Comparison of ENCODE assay signal across 8 cellular contexts in the genomic region with DNA sequence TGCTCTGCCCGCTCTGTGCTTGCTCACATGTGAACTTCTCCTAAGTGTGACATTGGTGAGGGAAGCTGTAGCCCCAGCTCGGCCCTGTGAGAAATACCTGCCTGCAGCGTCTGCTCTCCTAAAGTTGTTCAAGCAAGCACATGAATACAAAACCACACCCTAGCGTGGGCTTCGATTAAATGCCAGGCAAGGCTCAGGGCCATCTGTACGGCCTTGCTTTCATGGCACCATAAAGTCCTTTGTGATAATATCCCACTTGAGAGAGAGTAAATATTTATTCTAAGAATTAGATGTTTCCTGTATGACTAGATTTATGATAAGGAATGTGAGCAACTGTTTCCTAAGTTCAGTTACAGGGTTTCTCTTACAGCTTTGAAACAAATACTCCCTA.
DNase-seq lines count a peak whose midpoint lies in the region; ATAC-seq, FAIRE-seq and TF ChIP-seq lines count a peak whose summit lies in the region.
"Had no signal": no experiment of that assay in that cellular context is flagged by ENCODE, and none has a peak within 500 bp of the region (broad histone marks: within the 10 kb centered on the region; RNA-seq: fewer than 3 reads in every experiment).

No MANE protein-coding gene starts in this region.

- TF ChIP-seq POLR2A in erythroblast (IDR thresholded peaks at IDR 0.05; ENCODE audit: low read length) = no peak

- peaks cover 30% of the 10 kb centered on the region for H3K36me3 Mint-ChIP-seq in T-cell

- TF ChIP-seq CTCF in epithelial cell of esophagus (IDR thresholded peaks at IDR 0.05; ENCODE audit: insufficient read depth, low read depth, low read length, missing control alignments) (no peak), pancreas (IDR thresholded peaks at IDR 0.05) (no peak)

- POLR2A ChIA-PET in T-cell (lab: Charles Lee) = interaction anchor here (0.6 to 0.8 kb wide), 3 partner anchors 32 to 113 kb away, joined by 3 to 7 read pairs (median 3); no protein-coding TSS in a partner anchor

- peak overlapping the region; percentile 89 to 92 for H3K27ac Mint-ChIP-seq in T-cell

- H3K27me3 Mint-ChIP-seq in T-cell = no peaks in the 10 kb centered on the region

- peaks cover 70 to 92% (median 86%) of the 10 kb centered on the region in 3 donors for H3K4me1 Mint-ChIP-seq in T-cell

- FAIRE-seq in pancreas (lab: Jason Lieb, UNC) = no peak

- H3K4me1 ChIP-seq in Karpas-422 (ENCODE audit: low read length) (peaks cover 79% of the 10 kb centered on the region), pancreas (peaks cover 36 to 70% (median 48%) of the 10 kb centered on the region in 3 donors)

- intact Hi-C loops in pancreas (cut with DNase I) = no loop called here

- CTCF ChIA-PET in T-cell (lab: Charles Lee) = interaction anchor here in 1 of 2 donors (0.8 to 3.7 kb wide), 2 partner anchors 15 to 43 kb away, joined by 3 to 28 read pairs; no protein-coding TSS in a partner anchor

- ATAC-seq in T-cell (replicated peaks in 1 of 4) (peak; percentile 24 to 58 (median 52)), pancreas (peak; percentile 62 to 70 (median 66)), HG03432 (IDR thresholded peaks at IDR 0.05; ENCODE audit: unreplicated experiment) (no peak)

- H4K20me1 ChIP-seq in Karpas-422 (ENCODE audit: insufficient read depth, low read depth, low read length) = no peaks in the 10 kb centered on the region

- H3K79me2 ChIP-seq in Karpas-422 (ENCODE audit: low read length) = peaks cover 95% of the 10 kb centered on the region

- H3K27ac ChIP-seq in Karpas-422 (ENCODE audit: low read length) (peak overlapping the region; percentile 70), pancreas (peak overlapping the region; percentile 50 to 93 (median 68))
- H3K27ac ChIP-seq: KMS-11 had no signal

- no peaks in the 10 kb centered on the region for H3K9me2 ChIP-seq in Karpas-422 (replicated peaks; ENCODE audit: insufficient read depth, low read length)

- H3K9me3 ChIP-seq in Karpas-422 (ENCODE audit: low read length) = no peaks in the 10 kb centered on the region
- H3K9me3 ChIP-seq in pancreas = no peaks in the 10 kb centered on the region

- DNase-seq in Karpas-422 = peak; percentile 82
- DNase-seq in T-cell = no peak
- peak; percentile 82 for DNase-seq in epithelial cell of esophagus (ENCODE audit: low read depth)
- peak in 4 of 6 donors; percentile 52 to 85 (median 77) for DNase-seq in pancreas
- DNase-seq in erythroblast (lab: John Stamatoyannopoulos, UW) = no peak
- DNase-seq in SK-N-DZ (ENCODE audit: low spot score) = no peak

- peak overlapping the region; percentile 37 to 60 (median 59) for H3K4me3 Mint-ChIP-seq in T-cell

- H3K9me3 Mint-ChIP-seq in T-cell = no peaks in the 10 kb centered on the region

- H3K27me3 ChIP-seq in Karpas-422 (ENCODE audit: low read length) (no peaks in the 10 kb centered on the region), pancreas (no peaks in the 10 kb centered on the region)

- H3K36me3 ChIP-seq in Karpas-422 (ENCODE audit: insufficient read depth, low read length) = peaks cover 3% of the 10 kb centered on the region; the same call in 1 of the 2 replicates
- no peaks in the 10 kb centered on the region for H3K36me3 ChIP-seq in pancreas

- H3K4me3 ChIP-seq in Karpas-422 (ENCODE audit: low read length) (peak overlapping the region; percentile 5; the same call in 1 of the 2 replicates), epithelial cell of esophagus (ENCODE audit: low read length) (no peak overlapping the region), pancreas (peak overlapping the region in 1 of 4 donors; percentile 8)

- no peak overlapping the region for H2AFZ ChIP-seq in Karpas-422 (ENCODE audit: low read length)

- H3K9ac ChIP-seq in Karpas-422 (ENCODE audit: low read length) = peak overlapping the region; percentile 6
- H3K9ac ChIP-seq: KMS-11 had no signal

- 4 to 7% methylated on average over 6 of the region's 6 CpGs for WGBS in pancreas, 2 donors

- peak overlapping the region; percentile 48 for H3K4me2 ChIP-seq in Karpas-422 (ENCODE audit: low read depth, low read length, poor library complexity, severe bottlenecking)
- H3K4me2 ChIP-seq: KMS-11 had no signal

Comparison
In these comparisons a context has a peak if more than half of its experiments do, and no peak if none do; other contexts are left out.
1. DNase-seq: peak in Karpas-422 (single experiment), epithelial cell of esophagus (single experiment) and pancreas (4 of 6); none in T-cell (0 of 34), erythroblast (0 of 2) and SK-N-DZ (single experiment).